9 cellular contexts compared by ENCODE assay signal in the genomic region with DNA sequence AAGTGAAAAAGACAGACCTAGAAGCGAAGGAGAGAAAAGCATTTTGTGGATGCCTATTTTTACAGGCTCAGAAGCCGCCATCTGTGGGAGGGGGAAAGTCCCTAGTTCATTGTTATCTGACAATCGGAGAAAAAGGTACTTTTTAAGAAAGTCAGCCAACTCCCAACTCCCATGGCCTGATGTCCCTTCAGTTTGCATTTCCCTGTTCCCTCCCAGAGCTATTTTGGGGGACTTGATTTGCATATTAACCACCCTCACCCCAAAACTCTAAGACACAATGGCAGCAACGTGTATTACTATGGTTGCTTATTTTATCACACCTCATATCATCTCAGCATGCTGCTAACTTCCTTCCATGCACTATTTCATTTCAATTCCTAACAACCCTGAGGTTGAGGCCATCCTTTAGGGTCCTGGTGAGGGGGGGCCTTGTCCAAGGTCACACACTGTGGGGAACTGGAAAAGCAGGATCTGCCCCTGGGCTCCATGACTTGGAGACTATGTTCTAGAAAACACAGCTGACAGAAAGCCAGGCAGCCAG. TPM values are rescaled to one million over a fixed set of nuclear protein-coding genes. Genes with fewer than 3 reads are reported as not detected.
A peak's percentile ranks its signal among the peaks of the same experiment; 100 is the strongest.
DNase-seq lines count a peak whose midpoint lies in the region; ATAC-seq and TF ChIP-seq lines count a peak whose summit lies in the region.
"Had no signal": no experiment of that assay in that cellular context is flagged by ENCODE, and none has a peak within 500 bp of the region (broad histone marks: within the 10 kb centered on the region; RNA-seq: fewer than 3 reads in every experiment).

No MANE protein-coding gene starts in this region.

- peak overlapping the region in 1 of 4 donors; percentile 55 for H3K4me3 Mint-ChIP-seq in CD4-positive, CD25-positive, alpha-beta regulatory T cell
- H3K4me3 Mint-ChIP-seq in endodermal cell (no peak overlapping the region), endothelial cell (ENCODE audit: unreplicated experiment) (no peak overlapping the region)

- H3K36me3 Mint-ChIP-seq in CD4-positive, CD25-positive, alpha-beta regulatory T cell = peaks cover 54% of the 10 kb centered on the region
- H3K36me3 Mint-ChIP-seq in endodermal cell (ENCODE audit: low read depth) (peaks cover 10% of the 10 kb centered on the region), endothelial cell (ENCODE audit: low read depth, unreplicated experiment) (peaks cover 13% of the 10 kb centered on the region)

- H3K4me1 Mint-ChIP-seq in CD4-positive, CD25-positive, alpha-beta regulatory T cell = peaks cover 16 to 39% (median 21%) of the 10 kb centered on the region in 4 donors
- no peaks in the 10 kb centered on the region for H3K4me1 Mint-ChIP-seq in endodermal cell
- no peaks in the 10 kb centered on the region for H3K4me1 Mint-ChIP-seq in endothelial cell (ENCODE audit: unreplicated experiment)

- H3K9me3 ChIP-seq in CD4-positive, CD25-positive, alpha-beta regulatory T cell (ENCODE audit: control insufficient read depth in 2 of 2, low read length in 2 of 2) = peaks cover 3 to 14% of the 10 kb centered on the region in 2 experiments
- H3K9me3 ChIP-seq in endodermal cell (ENCODE audit: control insufficient read depth, low read length) = no peaks in the 10 kb centered on the region

- H3K27ac ChIP-seq in CD4-positive, CD25-positive, alpha-beta regulatory T cell (ENCODE audit: insufficient read depth, low read length, poor library complexity, severe bottlenecking) = peak overlapping the region; percentile 49
- no peak overlapping the region for H3K27ac ChIP-seq in endodermal cell (ENCODE audit: low read depth, low read length)
- H3K27ac ChIP-seq: right atrium auricular region had no signal

- WGBS in endodermal cell (ENCODE audit: insufficient coverage in 1 of 2, insufficient read length in 1 of 2), 2 experiments = 81 to 100% methylated on average over 1 to 4 of the region's 4 CpGs

- peaks cover 9% of the 10 kb centered on the region for H3K36me3 ChIP-seq in CD4-positive, CD25-positive, alpha-beta regulatory T cell (ENCODE audit: control insufficient read depth, insufficient read depth, low read length)
- no peaks in the 10 kb centered on the region for H3K36me3 ChIP-seq in endodermal cell (ENCODE audit: control insufficient read depth, insufficient read depth, low read length)
- H3K36me3 ChIP-seq: right atrium auricular region had no signal

- H3K9ac ChIP-seq in endodermal cell (ENCODE audit: extremely low read depth, low read length, poor library complexity, severe bottlenecking) = no peak overlapping the region

- ATAC-seq in CD4-positive, CD25-positive, alpha-beta regulatory T cell (ENCODE audit: low read depth in 2 of 2) = peak in 1 of 2 donors; percentile 55
- ATAC-seq in GM19351 (IDR thresholded peaks at IDR 0.05; ENCODE audit: unreplicated experiment) (peak; percentile 69), HG03175 (IDR thresholded peaks at IDR 0.05; ENCODE audit: unreplicated experiment) (peak; percentile 44), left lobe of liver (no peak)

- H3K9me3 Mint-ChIP-seq in CD4-positive, CD25-positive, alpha-beta regulatory T cell = peaks cover 0 to 10% (median 5%) of the 10 kb centered on the region in 7 donors
- no peaks in the 10 kb centered on the region for H3K9me3 Mint-ChIP-seq in endodermal cell
- H3K9me3 Mint-ChIP-seq in endothelial cell (ENCODE audit: unreplicated experiment) = no peaks in the 10 kb centered on the region

- H3K27me3 Mint-ChIP-seq in CD4-positive, CD25-positive, alpha-beta regulatory T cell = peaks cover 9% of the 10 kb centered on the region
- H3K27me3 Mint-ChIP-seq in endodermal cell (ENCODE audit: insufficient read depth) (no peaks in the 10 kb centered on the region), endothelial cell (ENCODE audit: unreplicated experiment) (peaks cover 1% of the 10 kb centered on the region)

- H3K4me1 ChIP-seq in CD4-positive, CD25-positive, alpha-beta regulatory T cell (ENCODE audit: control insufficient read depth, insufficient read depth, low read length, poor library complexity, severe bottlenecking) = peaks cover 18% of the 10 kb centered on the region
- no peaks in the 10 kb centered on the region for H3K4me1 ChIP-seq in endodermal cell (ENCODE audit: control insufficient read depth, insufficient read depth, low read length)
- H3K4me1 ChIP-seq: right atrium auricular region had no signal

- H3K27ac Mint-ChIP-seq in CD4-positive, CD25-positive, alpha-beta regulatory T cell = peak overlapping the region; percentile 77 to 90 (median 84)
- no peak overlapping the region for H3K27ac Mint-ChIP-seq in endodermal cell
- no peak overlapping the region for H3K27ac Mint-ChIP-seq in endothelial cell (ENCODE audit: unreplicated experiment)

- no peak for TF ChIP-seq CTCF in endodermal cell (conservative IDR thresholded peaks at IDR 0.05)
- no peak for TF ChIP-seq CTCF in foreskin fibroblast (IDR thresholded peaks at IDR 0.05; ENCODE audit: low read depth, low read length)
- no peak for TF ChIP-seq CTCF in endothelial cell (IDR thresholded peaks at IDR 0.05; ENCODE audit: unreplicated experiment)

- no peaks in the 10 kb centered on the region for H3K27me3 ChIP-seq in CD4-positive, CD25-positive, alpha-beta regulatory T cell (ENCODE audit: control insufficient read depth, insufficient read depth, low read length)
- H3K27me3 ChIP-seq in endodermal cell (ENCODE audit: control insufficient read depth, insufficient read depth, low read length, poor library complexity, severe bottlenecking) = no peaks in the 10 kb centered on the region
- H3K27me3 ChIP-seq: right atrium auricular region had no signal

- DNase-seq in CD4-positive, CD25-positive, alpha-beta regulatory T cell = peak in 1 of 3 donors; percentile 31
- DNase-seq in activated naive CD4-positive, alpha-beta T cell treated with anti-CD3 and anti-CD28 coated beads, Interleukin-2, amount 50 U/mL, for 16 hours = peak; percentile 41
- DNase-seq in endodermal cell (no peak), foreskin fibroblast (no peak), left lobe of liver (ENCODE audit: low spot score) (no peak), endothelial cell (ENCODE audit: low spot score) (no peak)

- no peak overlapping the region for H3K4me3 ChIP-seq in CD4-positive, CD25-positive, alpha-beta regulatory T cell (ENCODE audit: low read depth, low read length)
- H3K4me3 ChIP-seq in endodermal cell (ENCODE audit: low read length) = no peak overlapping the region
- no peak overlapping the region for H3K4me3 ChIP-seq in foreskin fibroblast (ENCODE audit: low read depth in 1 of 2, low read length in 2 of 2)
- H3K4me3 ChIP-seq: right atrium auricular region had no signal

RNA-seq across cellular contexts. Expression of gene HVCN1, which starts 18.7 kb away (rescaled TPM):
- total RNA-seq in CD4-positive, CD25-positive, alpha-beta regulatory T cell = 6.1 TPM
- polyA plus RNA-seq in CD4-positive, CD25-positive, alpha-beta regulatory T cell = 10 to 100 TPM; 19.8 to 50.0 (median 34.8) TPM
- 1 to 10 TPM; 8.8 to 9.5 TPM for total RNA-seq in endodermal cell
- polyA plus RNA-seq in endodermal cell (2013, experiment 1 of 2) = 9.3 TPM
- 7.7 TPM for polyA plus RNA-seq in endodermal cell (2013, experiment 2 of 2)
- 1.5 TPM for total RNA-seq in left lobe of liver
- 11.9 TPM for total RNA-seq in endothelial cell (ENCODE audit: unreplicated experiment)

RNA-seq across cellular contexts. Expression of gene TCTN1, which starts 56.3 kb away (rescaled TPM):
- total RNA-seq in CD4-positive, CD25-positive, alpha-beta regulatory T cell = 1.6 TPM
- polyA plus RNA-seq in CD4-positive, CD25-positive, alpha-beta regulatory T cell = 1 to 10 TPM; 2.7 to 5.8 (median 4.0) TPM
- 10 to 100 TPM; 29.5 to 44.9 TPM for total RNA-seq in endodermal cell
- polyA plus RNA-seq in endodermal cell (2013, experiment 1 of 2) = 41.6 TPM
- 30.6 TPM for polyA plus RNA-seq in endodermal cell (2013, experiment 2 of 2)
- 14.8 TPM for total RNA-seq in left lobe of liver
- total RNA-seq in endothelial cell (ENCODE audit: unreplicated experiment) = 24.4 TPM

Comparison
In these comparisons a context has a peak if more than half of its experiments do, and no peak if none do; other contexts are left out.
1. H3K27ac Mint-ChIP-seq: peak in CD4-positive, CD25-positive, alpha-beta regulatory T cell (3 of 3); none in endodermal cell (single experiment) and endothelial cell (single experiment).